Comparison of ENCODE assay signal across 1 cellular context in the genomic region with DNA sequence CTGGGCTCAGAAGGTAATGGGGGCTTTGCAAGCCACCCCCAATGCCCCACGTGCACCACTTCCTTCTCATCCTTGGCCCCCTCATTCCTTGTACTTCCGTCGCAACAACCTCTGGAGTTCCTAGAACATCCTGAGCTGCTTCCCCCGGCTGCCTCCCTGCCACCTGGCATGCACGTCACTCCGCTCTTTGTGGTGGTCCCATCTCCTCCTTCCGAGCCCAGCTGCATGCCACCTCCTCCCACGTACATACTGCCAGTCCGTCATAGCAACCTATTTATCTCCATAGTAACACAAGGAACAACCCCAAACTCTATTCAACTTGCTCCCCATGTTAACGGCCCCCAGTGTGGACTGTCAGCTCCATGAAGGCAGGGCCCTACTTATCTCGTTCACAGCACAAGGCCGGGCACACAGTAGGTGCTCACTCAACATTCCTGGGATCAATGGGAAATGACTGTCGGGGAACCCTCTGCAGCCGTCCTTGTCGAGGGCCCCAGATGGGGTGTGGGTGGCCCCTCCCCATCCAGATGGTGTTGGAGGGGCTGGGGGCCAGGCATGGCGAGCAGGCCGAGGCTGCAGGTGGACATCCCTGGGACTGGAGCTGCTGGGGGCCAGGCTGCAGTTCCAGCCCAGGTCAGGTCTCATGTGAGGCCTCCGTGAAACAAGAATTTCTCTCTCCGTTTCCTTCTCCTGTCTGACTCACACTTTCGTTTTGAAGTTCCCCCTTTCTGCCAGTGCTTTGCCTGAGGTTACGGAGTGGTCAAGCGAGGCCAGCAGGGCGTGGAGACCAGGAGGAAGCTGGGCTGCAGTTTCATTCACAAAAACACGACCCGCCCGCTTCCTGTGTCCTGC.
TF ChIP-seq lines count a peak whose summit lies in the region.

No MANE protein-coding gene starts in this region.

TF ChIP-seq in GM12878, 131 proteins besides CTCF, POLR2A, EP300 and RAD21 (continued from another document):
- peak; percentile 77; the same call in 1 of the 2 replicates for TF ChIP-seq ATF2 (IDR thresholded peaks at IDR 0.05; ENCODE audit: low read length)
- peak; percentile 92 for TF ChIP-seq TCF12 (IDR thresholded peaks at IDR 0.05; ENCODE audit: low read depth, low read length)
- no peak for TF ChIP-seq MAX (IDR thresholded peaks at IDR 0.05; ENCODE audit: low read depth, low read length)
- TF ChIP-seq SMAD5 (IDR thresholded peaks at IDR 0.05; ENCODE audit: low read depth), result no peak
- no peak for TF ChIP-seq NR2C2 (IDR thresholded peaks at IDR 0.05; ENCODE audit: borderline replicate concordance, control insufficient read depth, insufficient read length, low read depth)
- peak; percentile 84; the same call in 1 of the 2 replicates for TF ChIP-seq CBX5 (IDR thresholded peaks at IDR 0.05; ENCODE audit: low read depth)
- TF ChIP-seq BACH1 (IDR thresholded peaks at IDR 0.05; ENCODE audit: borderline replicate concordance), result peak; percentile 38; the same call in 1 of the 2 replicates
- TF ChIP-seq GATAD2B (conservative IDR thresholded peaks at IDR 0.05; ENCODE audit: low read depth), result peak; percentile 94
- TF ChIP-seq E2F8 (IDR thresholded peaks at IDR 0.05; ENCODE audit: low read depth, partially characterized antibody), result no peak
- no peak for TF ChIP-seq POU2F2 (IDR thresholded peaks at IDR 0.05; ENCODE audit: borderline replicate concordance, low read depth, low read length)
- TF ChIP-seq RBBP5 (conservative IDR thresholded peaks at IDR 0.05), result no peak
- TF ChIP-seq YBX1 (IDR thresholded peaks at IDR 0.05), result no peak
- TF ChIP-seq HDGF (IDR thresholded peaks at IDR 0.05), result no peak
- no peak for TF ChIP-seq SIN3A (IDR thresholded peaks at IDR 0.05; ENCODE audit: low read depth, low read length)
- no peak for TF ChIP-seq EZH2 (IDR thresholded peaks at IDR 0.05; ENCODE audit: borderline replicate concordance, control insufficient read depth, low read depth, low read length)
- TF ChIP-seq, protein P1, sequence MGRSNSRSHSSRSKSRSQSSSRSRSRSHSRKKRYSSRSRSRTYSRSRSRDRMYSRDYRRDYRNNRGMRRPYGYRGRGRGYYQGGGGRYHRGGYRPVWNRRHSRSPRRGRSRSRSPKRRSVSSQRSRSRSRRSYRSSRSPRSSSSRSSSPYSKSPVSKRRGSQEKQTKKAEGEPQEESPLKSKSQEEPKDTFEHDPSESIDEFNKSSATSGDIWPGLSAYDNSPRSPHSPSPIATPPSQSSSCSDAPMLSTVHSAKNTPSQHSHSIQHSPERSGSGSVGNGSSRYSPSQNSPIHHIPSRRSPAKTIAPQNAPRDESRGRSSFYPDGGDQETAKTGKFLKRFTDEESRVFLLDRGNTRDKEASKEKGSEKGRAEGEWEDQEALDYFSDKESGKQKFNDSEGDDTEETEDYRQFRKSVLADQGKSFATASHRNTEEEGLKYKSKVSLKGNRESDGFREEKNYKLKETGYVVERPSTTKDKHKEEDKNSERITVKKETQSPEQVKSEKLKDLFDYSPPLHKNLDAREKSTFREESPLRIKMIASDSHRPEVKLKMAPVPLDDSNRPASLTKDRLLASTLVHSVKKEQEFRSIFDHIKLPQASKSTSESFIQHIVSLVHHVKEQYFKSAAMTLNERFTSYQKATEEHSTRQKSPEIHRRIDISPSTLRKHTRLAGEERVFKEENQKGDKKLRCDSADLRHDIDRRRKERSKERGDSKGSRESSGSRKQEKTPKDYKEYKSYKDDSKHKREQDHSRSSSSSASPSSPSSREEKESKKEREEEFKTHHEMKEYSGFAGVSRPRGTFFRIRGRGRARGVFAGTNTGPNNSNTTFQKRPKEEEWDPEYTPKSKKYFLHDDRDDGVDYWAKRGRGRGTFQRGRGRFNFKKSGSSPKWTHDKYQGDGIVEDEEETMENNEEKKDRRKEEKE (IDR thresholded peaks at IDR 0.05), result no peak
- 0 out of 2 replicates have a peak, but pooled peaks have one; percentile 33 for TF ChIP-seq ASH2L (IDR thresholded peaks at IDR 0.05; ENCODE audit: borderline replicate concordance, low read depth)
- TF ChIP-seq CREM (IDR thresholded peaks at IDR 0.05; ENCODE audit: low read depth), result peak; percentile 82
- TF ChIP-seq ZSCAN29 (IDR thresholded peaks at IDR 0.05), result peak; percentile 40; the same call in 1 of the 2 replicates
- no peak for TF ChIP-seq NR2C1 (IDR thresholded peaks at IDR 0.05)
- TF ChIP-seq ZBTB4 (CRISPR knock-in tag; IDR thresholded peaks at IDR 0.05), result 0 out of 2 replicates have a peak, but pooled peaks have one; percentile 6
